Comparison of ENCODE assay signal across 15 cellular contexts in the genomic region with DNA sequence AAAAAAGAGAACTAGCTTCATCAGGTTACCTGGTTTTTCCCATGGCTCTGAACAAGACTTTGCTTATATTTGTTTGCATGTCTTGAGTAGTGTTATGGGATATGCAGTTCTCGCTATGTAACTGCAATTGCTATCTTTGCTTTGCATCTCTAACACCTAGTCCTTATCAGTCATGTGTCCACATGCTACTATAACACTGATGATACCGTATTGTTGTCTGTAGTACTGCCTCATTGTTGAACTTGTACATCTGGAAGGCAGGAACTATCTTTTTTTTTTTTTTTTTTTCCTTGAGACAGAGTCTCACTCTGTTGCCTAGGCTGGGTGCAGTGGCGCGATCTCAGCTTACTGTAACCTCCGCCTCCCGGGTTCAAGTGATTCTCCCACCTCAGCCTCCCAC. TPM values are rescaled to one million over a fixed set of nuclear protein-coding genes. Genes with fewer than 3 reads are reported as not detected.
"Had no signal": no experiment of that assay in that cellular context is flagged by ENCODE, and none has a peak within 500 bp of the region (broad histone marks: within the 10 kb centered on the region; RNA-seq: fewer than 3 reads in every experiment).

No MANE protein-coding gene starts in this region.

- DNase-seq: activated CD4-positive, alpha-beta T cell treated with anti-CD3 and anti-CD28 coated beads, Interleukin-2, amount 50 U/mL, for 1 hour; activated CD8-positive, alpha-beta memory T cell treated with anti-CD3 and anti-CD28 coated beads for 24 hours; activated gamma-delta T cell treated with Interleukin-2 at 50 U/mL for 16 hours; aorta; cerebellar nuclear complex; effector memory CD8-positive, alpha-beta T cell; foreskin melanocyte; ovary; sigmoid colon; spleen; T-helper 9 cell had no signal

- H3K27me3 ChIP-seq: ovary, sigmoid colon, spleen, suprapubic skin had no signal

- H3K27ac ChIP-seq: ovary, sigmoid colon, suprapubic skin had no signal

- H3K9me3 ChIP-seq: ovary, sigmoid colon, spleen, suprapubic skin had no signal

- H3K36me3 ChIP-seq: ovary had no signal

- H3K4me3 ChIP-seq: ovary, sigmoid colon, spleen, suprapubic skin had no signal

- ATAC-seq: activated CD4-positive, CD25-positive, alpha-beta regulatory T cell treated with anti-CD3 and anti-CD28 coated beads, Interleukin-2, amount 50 U/mL, for 24 hours; effector memory CD8-positive, alpha-beta T cell had no signal

RNA-seq across cellular contexts. Expression of a gene that starts 15.3 kb away (rescaled TPM):
- total RNA-seq: pulmonary artery endothelial cell had no signal

RNA-seq across cellular contexts. Expression of a gene that starts 37.1 kb away (rescaled TPM):
- total RNA-seq: mesenteric fat pad, pulmonary artery endothelial cell, spleen had no signal
